ENCODE assay signal across 20 cellular contexts in the genomic region with DNA sequence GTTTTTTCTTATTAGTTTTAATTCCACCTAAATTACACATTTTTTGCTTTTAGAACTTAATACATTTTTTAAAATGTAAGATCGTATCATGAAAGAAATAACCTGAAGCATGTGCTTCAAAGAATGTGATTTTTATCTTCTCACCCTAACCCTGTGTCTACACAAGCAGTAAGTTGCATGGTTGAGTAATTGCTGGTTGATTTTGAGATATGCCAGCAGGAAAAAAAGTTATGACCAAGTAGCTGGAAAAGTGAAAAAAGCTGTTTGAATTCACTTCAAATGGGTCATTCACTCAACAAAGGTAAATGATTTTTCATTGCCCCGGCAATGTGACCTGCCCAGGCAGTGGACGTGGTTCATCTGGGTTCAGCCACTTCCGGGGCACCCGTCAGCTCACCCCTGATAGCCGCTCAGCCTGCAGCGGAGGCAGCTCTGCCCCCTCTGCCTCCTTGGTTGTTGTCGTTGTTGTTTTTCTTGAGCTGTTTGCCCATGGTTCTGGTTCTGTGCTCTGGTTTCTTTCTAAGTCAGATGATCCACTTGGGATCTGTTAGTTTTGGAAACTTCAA. TPM values are rescaled to one million over a fixed set of nuclear protein-coding genes. Genes with fewer than 3 reads are reported as not detected.
DNase-seq lines count a peak whose midpoint lies in the region; ATAC-seq, FAIRE-seq and TF ChIP-seq lines count a peak whose summit lies in the region.
"Had no signal": no experiment of that assay in that cellular context is flagged by ENCODE, and none has a peak within 500 bp of the region (broad histone marks: within the 10 kb centered on the region; RNA-seq: fewer than 3 reads in every experiment).

No MANE protein-coding gene starts in this region.

- no peak for TF ChIP-seq POLR2A in sigmoid colon (IDR thresholded peaks at IDR 0.05)

- H3K4me3 ChIP-seq in left ventricle myocardium inferior (no peak overlapping the region), kidney (ENCODE audit: low read length in 2 of 2) (peak overlapping the region; percentile 1 to 45), brain microvascular endothelial cell (ENCODE audit: low read depth, low read length) (no peak overlapping the region), sigmoid colon (no peak overlapping the region)
- no peak overlapping the region for H3K4me3 ChIP-seq in naive thymus-derived CD4-positive, alpha-beta T cell (ENCODE audit: low read length)
- H3K4me3 ChIP-seq: GM12878 had no signal

- H3K27ac Mint-ChIP-seq in nephron progenitor cell: peak overlapping the region; percentile 95
- H3K27ac Mint-ChIP-seq in naive thymus-derived CD4-positive, alpha-beta T cell: no peak overlapping the region
- no peak overlapping the region for H3K27ac Mint-ChIP-seq in HFFc6
- H3K27ac Mint-ChIP-seq: CD8-positive, alpha-beta T cell; IgD-negative memory B cell had no signal

- intact Hi-C loops in left ventricle myocardium superior (cut with micrococcal nuclease): no loop called here
- intact Hi-C loops in left ventricle myocardium inferior (cut with micrococcal nuclease): no loop called here
- intact Hi-C loops in kidney (cut with DNase I): no loop called here
- intact Hi-C loops in naive thymus-derived CD4-positive, alpha-beta T cell (cut with micrococcal nuclease): no loop called here
- intact Hi-C loops in sigmoid colon (cut with DNase I): no loop called here

- WGBS in sigmoid colon, 2 donors: 80 to 87% methylated on average over 8 of the region's 8 CpGs

- H3K9me3 Mint-ChIP-seq in nephron progenitor cell (peaks cover 24% of the 10 kb centered on the region), HFFc6 (no peaks in the 10 kb centered on the region)
- H3K9me3 Mint-ChIP-seq in naive thymus-derived CD4-positive, alpha-beta T cell: peaks cover 0 to 2% (median 0%) of the 10 kb centered on the region in 11 donors
- H3K9me3 Mint-ChIP-seq: CD8-positive, alpha-beta T cell; IgD-negative memory B cell had no signal

- no peaks in the 10 kb centered on the region for H3K9me3 ChIP-seq in left ventricle myocardium inferior (replicated peaks)
- no peaks in the 10 kb centered on the region for H3K9me3 ChIP-seq in kidney (ENCODE audit: control insufficient read depth in 1 of 2, low read length in 2 of 2)
- no peaks in the 10 kb centered on the region for H3K9me3 ChIP-seq in naive thymus-derived CD4-positive, alpha-beta T cell (ENCODE audit: control insufficient read depth in 2 of 3, low read length in 3 of 3)
- H3K9me3 ChIP-seq in sigmoid colon: no peaks in the 10 kb centered on the region

- peaks cover 47% of the 10 kb centered on the region for H3K4me1 ChIP-seq in left ventricle myocardium inferior
- H3K4me1 ChIP-seq in kidney (ENCODE audit: control insufficient read depth in 1 of 2, insufficient read depth in 1 of 2, low read depth in 1 of 2, low read length in 2 of 2): peaks cover 2 to 4% of the 10 kb centered on the region in 2 donors
- no peaks in the 10 kb centered on the region for H3K4me1 ChIP-seq in naive thymus-derived CD4-positive, alpha-beta T cell (ENCODE audit: control insufficient read depth in 2 of 2, insufficient read depth in 2 of 2, low read length in 2 of 2)
- H3K4me1 ChIP-seq in sigmoid colon: no peaks in the 10 kb centered on the region

- H3K27me3 ChIP-seq in left ventricle myocardium inferior (ENCODE audit: low read depth): no peaks in the 10 kb centered on the region
- H3K27me3 ChIP-seq in brain microvascular endothelial cell (replicated peaks): no peaks in the 10 kb centered on the region
- no peaks in the 10 kb centered on the region for H3K27me3 ChIP-seq in naive thymus-derived CD4-positive, alpha-beta T cell (ENCODE audit: control insufficient read depth in 2 of 2, insufficient read depth in 2 of 2, low read length in 2 of 2)
- no peaks in the 10 kb centered on the region for H3K27me3 ChIP-seq in sigmoid colon

- FAIRE-seq in kidney (lab: Jason Lieb, UNC): peak; percentile 72
- FAIRE-seq: G401.6, GM12878, GM18507 had no signal

- CTCF ChIA-PET in naive thymus-derived CD4-positive, alpha-beta T cell (lab: Charles Lee): interaction anchor here (0.6 kb wide), 1 partner anchor 439 kb away, joined by 3 read pairs; no protein-coding TSS in a partner anchor

- no peak overlapping the region for H3K9ac ChIP-seq in kidney (ENCODE audit: low read length in 2 of 2)

- H3K36me3 ChIP-seq in left ventricle myocardium inferior (peaks cover 19% of the 10 kb centered on the region), kidney (ENCODE audit: control insufficient read depth in 1 of 2, insufficient read depth in 2 of 2, low read length in 2 of 2) (no peaks in the 10 kb centered on the region), brain microvascular endothelial cell (replicated peaks) (no peaks in the 10 kb centered on the region), sigmoid colon (no peaks in the 10 kb centered on the region)
- no peaks in the 10 kb centered on the region for H3K36me3 ChIP-seq in naive thymus-derived CD4-positive, alpha-beta T cell (ENCODE audit: control insufficient read depth in 2 of 3, insufficient read depth in 3 of 3, low read length in 3 of 3)

- DNase-seq in left ventricle myocardium superior: no peak
- DNase-seq in left ventricle myocardium inferior: no peak
- no peak for DNase-seq in kidney
- no peak for DNase-seq in nephron progenitor cell
- no peak for DNase-seq in brain microvascular endothelial cell
- no peak for DNase-seq in naive thymus-derived CD4-positive, alpha-beta T cell
- DNase-seq in sigmoid colon: no peak
- DNase-seq in HFFc6: no peak
- DNase-seq: 8988T; CD8-positive, alpha-beta T cell; DND-41; H7; NCI-H1105 treated with DMSO at 0.1 percent for 48 hours; NCI-H1930; NCI-H446; SIG-M5 had no signal

- H3K27me3 Mint-ChIP-seq in nephron progenitor cell (ENCODE audit: low read depth, poor library complexity) (peaks cover 4% of the 10 kb centered on the region), HFFc6 (ENCODE audit: insufficient read depth) (no peaks in the 10 kb centered on the region)
- peaks cover 19 to 39% (median 29%) of the 10 kb centered on the region in 5 donors for H3K27me3 Mint-ChIP-seq in naive thymus-derived CD4-positive, alpha-beta T cell

- H3K27ac ChIP-seq in left ventricle myocardium inferior (replicated peaks): no peak overlapping the region
- H3K27ac ChIP-seq in kidney (ENCODE audit: low read depth in 2 of 2, low read length in 2 of 2): peak overlapping the region in 1 of 2 donors; percentile 63
- no peak overlapping the region for H3K27ac ChIP-seq in brain microvascular endothelial cell
- no peak overlapping the region for H3K27ac ChIP-seq in naive thymus-derived CD4-positive, alpha-beta T cell (ENCODE audit: low read depth, low read length)
- no peak overlapping the region for H3K27ac ChIP-seq in sigmoid colon

- H3K4me3 Mint-ChIP-seq in nephron progenitor cell: no peak overlapping the region
- H3K4me3 Mint-ChIP-seq in naive thymus-derived CD4-positive, alpha-beta T cell: no peak overlapping the region
- no peak overlapping the region for H3K4me3 Mint-ChIP-seq in HFFc6
- H3K4me3 Mint-ChIP-seq: CD8-positive, alpha-beta T cell; IgD-negative memory B cell had no signal

- TF ChIP-seq CTCF in left ventricle myocardium inferior (IDR thresholded peaks at IDR 0.05; ENCODE audit: borderline replicate concordance): no peak
- TF ChIP-seq CTCF in kidney (IDR thresholded peaks at IDR 0.05; ENCODE audit: borderline replicate concordance, extremely low read depth, insufficient read depth): no peak
- no peak for TF ChIP-seq CTCF in nephron progenitor cell (IDR thresholded peaks at IDR 0.05)
- TF ChIP-seq CTCF in brain microvascular endothelial cell (IDR thresholded peaks at IDR 0.05; ENCODE audit: low read depth, low read length, missing control alignments): no peak
- TF ChIP-seq CTCF in sigmoid colon (IDR thresholded peaks at IDR 0.05): no peak
- TF ChIP-seq CTCF in HFFc6 (IDR thresholded peaks at IDR 0.05): no peak

- POLR2A ChIA-PET in naive thymus-derived CD4-positive, alpha-beta T cell (lab: Charles Lee): no interaction called here

- TF ChIP-seq EP300 in sigmoid colon (IDR thresholded peaks at IDR 0.05): no peak

- H3K36me3 Mint-ChIP-seq in nephron progenitor cell (ENCODE audit: low read depth) (peaks cover 93% of the 10 kb centered on the region), HFFc6 (ENCODE audit: low read depth) (no peaks in the 10 kb centered on the region)
- H3K36me3 Mint-ChIP-seq in naive thymus-derived CD4-positive, alpha-beta T cell: no peaks in the 10 kb centered on the region
- H3K36me3 Mint-ChIP-seq: CD8-positive, alpha-beta T cell; IgD-negative memory B cell had no signal

- H3K4me1 Mint-ChIP-seq in nephron progenitor cell (peaks cover 11% of the 10 kb centered on the region), HFFc6 (ENCODE audit: low read depth) (peaks cover 13% of the 10 kb centered on the region)
- no peaks in the 10 kb centered on the region for H3K4me1 Mint-ChIP-seq in naive thymus-derived CD4-positive, alpha-beta T cell
- H3K4me1 Mint-ChIP-seq: IgD-negative memory B cell had no signal

- ATAC-seq in left ventricle myocardium superior: peak; percentile 24
- no peak for ATAC-seq in naive thymus-derived CD4-positive, alpha-beta T cell
- ATAC-seq: CD8-positive, alpha-beta T cell; GM12878 had no signal

- in situ Hi-C loops in brain microvascular endothelial cell (cut with HindIII; ENCODE audit: low pct_ligation_motif_present, low sequenced_read_pairs): no loop called here

RNA-seq across cellular contexts. Expression of a gene that starts 18.4 kb away (rescaled TPM):
- total RNA-seq in left ventricle myocardium superior (41.6 TPM), left ventricle myocardium inferior (25.9 TPM), kidney (14.7 TPM), sigmoid colon (1 to 10 TPM; 1.3 to 4.2 (median 3.2) TPM)
- polyA plus RNA-seq in kidney (ENCODE audit: insufficient read depth, low read depth, low replicate concordance) (10.1 TPM), sigmoid colon (under 1 TPM in 2 of 3 donors, not detected in 1; 0.60 to 0.96 TPM)
- under 1 TPM in 2 of 5 experiments, not detected in 3; 0.10 to 0.24 TPM for total RNA-seq in naive thymus-derived CD4-positive, alpha-beta T cell
- not detected for polyA plus RNA-seq in naive thymus-derived CD4-positive, alpha-beta T cell
- 10 to 100 TPM in 1 of 6 experiments, 1 to 10 TPM in 5; 5.9 to 10.1 (median 8.7) TPM for total RNA-seq in HFFc6 (2021; fragmentation: NEBNext Ultra II Directional; extraction: Animal tissue kit (Norgen Biotek cat#: 25700))
- total RNA-seq: CD8-positive, alpha-beta T cell had no signal

Comparison
In these comparisons a context has a peak if more than half of its experiments do, and no peak if none do; other contexts are left out.
1. H3K4me3 ChIP-seq: peak in kidney (2 of 2); none in left ventricle myocardium inferior (single experiment), brain microvascular endothelial cell (single experiment), naive thymus-derived CD4-positive, alpha-beta T cell (single experiment) and sigmoid colon (0 of 4).